ENCODE assay signal across 13 cellular contexts in genomic region chr12:14157129-14157747, GRCh38.
DNase-seq lines count a peak whose midpoint lies in the region; ATAC-seq and TF ChIP-seq lines count a peak whose summit lies in the region.
"Had no signal": no experiment of that assay in that cellular context is flagged by ENCODE, and none has a peak within 500 bp of the region (broad histone marks: within the 10 kb centered on the region; RNA-seq: fewer than 3 reads in every experiment).

No MANE protein-coding gene starts in this region.

- CTCF ChIA-PET in CD8-positive, alpha-beta memory T cell (lab: Charles Lee), result interaction anchor here (1.3 kb wide), 1 partner anchor 10 kb away, joined by 3 read pairs; no protein-coding TSS in a partner anchor

- H3K9me3 ChIP-seq in CD8-positive, alpha-beta memory T cell (ENCODE audit: low read length), result no peaks in the 10 kb centered on the region
- H3K9me3 ChIP-seq: adrenal gland had no signal

- H3K36me3 Mint-ChIP-seq in CD8-positive, alpha-beta memory T cell, result peaks cover 0 to 4% (median 2%) of the 10 kb centered on the region in 3 donors
- H3K36me3 Mint-ChIP-seq: CD14-positive monocyte had no signal

- no peak overlapping the region for H3K4me3 ChIP-seq in CD8-positive, alpha-beta memory T cell (ENCODE audit: low read length)
- H3K4me3 ChIP-seq: adrenal gland had no signal

- TF ChIP-seq CTCF in GM10266 (IDR thresholded peaks at IDR 0.05; ENCODE audit: control insufficient read depth, insufficient read depth, low read depth, missing control alignments), result no peak

- H3K36me3 ChIP-seq in CD8-positive, alpha-beta memory T cell (ENCODE audit: insufficient read depth, low read length), result no peaks in the 10 kb centered on the region
- H3K36me3 ChIP-seq: adrenal gland, WERI-Rb-1 had no signal

- DNase-seq in GM10266 (ENCODE audit: extremely low spot score) (peak; percentile 77), NOMO-1 (lab: John Stamatoyannopoulos, UW; ENCODE audit: unreplicated experiment in 2 of 2) (peak; percentile 52 to 72), DMS114 treated with DMSO at 0.1 percent for 48 hours (lab: John Stamatoyannopoulos, UW; ENCODE audit: unreplicated experiment) (no peak), anterior cingulate cortex (lab: John Stamatoyannopoulos, UW) (no peak), left colon (no peak)
- no peak for DNase-seq in CD8-positive, alpha-beta memory T cell
- DNase-seq: adrenal gland, NCI-H446 treated with DMSO at 0.1 percent for 48 hours, WERI-Rb-1 had no signal

- no peaks in the 10 kb centered on the region for H3K4me1 ChIP-seq in CD8-positive, alpha-beta memory T cell (ENCODE audit: insufficient read depth, low read length)
- H3K4me1 ChIP-seq: adrenal gland had no signal

- no peak overlapping the region for H3K27ac ChIP-seq in CD8-positive, alpha-beta memory T cell (ENCODE audit: low read depth, low read length)
- H3K27ac ChIP-seq: adrenal gland, epithelial cell of prostate, WERI-Rb-1 had no signal

- H3K27me3 Mint-ChIP-seq in CD8-positive, alpha-beta memory T cell, result peaks cover 4 to 11% of the 10 kb centered on the region in 2 donors

- H3K4me1 Mint-ChIP-seq in CD8-positive, alpha-beta memory T cell, result no peaks in the 10 kb centered on the region

- POLR2A ChIA-PET in CD8-positive, alpha-beta memory T cell (lab: Charles Lee), result no interaction called here

- ATAC-seq in GM19372 (IDR thresholded peaks at IDR 0.05; ENCODE audit: low read depth, unreplicated experiment) (peak; percentile 95), HG02970 (IDR thresholded peaks at IDR 0.05; ENCODE audit: low FRiP score, unreplicated experiment) (peak; percentile 99), left colon (no peak)

- peak overlapping the region in 1 of 8 donors; percentile 17 for H3K27ac Mint-ChIP-seq in CD8-positive, alpha-beta memory T cell
- H3K27ac Mint-ChIP-seq: CD14-positive monocyte had no signal

- no peaks in the 10 kb centered on the region for H3K27me3 ChIP-seq in CD8-positive, alpha-beta memory T cell (ENCODE audit: insufficient read depth, low read length, poor library complexity, severe bottlenecking)
- H3K27me3 ChIP-seq: adrenal gland had no signal

- H3K9me3 Mint-ChIP-seq in CD8-positive, alpha-beta memory T cell, result peaks cover 0 to 1% (median 0%) of the 10 kb centered on the region in 5 donors
- H3K9me3 Mint-ChIP-seq: CD14-positive monocyte had no signal

- intact Hi-C loops in left colon (cut with DNase I, micrococcal nuclease), result no loop called here

- H3K4me3 Mint-ChIP-seq in CD8-positive, alpha-beta memory T cell, result no peak overlapping the region
- H3K4me3 Mint-ChIP-seq: CD14-positive monocyte had no signal

Comparison
In these comparisons a context has a peak if more than half of its experiments do, and no peak if none do; other contexts are left out.
1. DNase-seq: peak in GM10266 (single experiment) and NOMO-1 (2 of 2); none in DMS114 treated with DMSO at 0.1 percent for 48 hours (single experiment), CD8-positive, alpha-beta memory T cell (0 of 5), anterior cingulate cortex (0 of 58) and left colon (0 of 2).